Comparison of ENCODE assay signal across 18 cellular contexts in genomic region chr17:57276621-57277020, GRCh38. TPM values are rescaled to one million over a fixed set of nuclear protein-coding genes. Genes with fewer than 3 reads are reported as not detected.
DNase-seq lines count a peak whose midpoint lies in the region; ATAC-seq and TF ChIP-seq lines count a peak whose summit lies in the region.
"Had no signal": no experiment of that assay in that cellular context is flagged by ENCODE, and none has a peak within 500 bp of the region (broad histone marks: within the 10 kb centered on the region; RNA-seq: fewer than 3 reads in every experiment).

No MANE protein-coding gene starts in this region.

- H3K27ac Mint-ChIP-seq in activated CD4-positive, alpha-beta memory T cell treated with anti-CD3 and anti-CD28 coated beads, Interleukin-2, amount 10 ng/mL, durations not matched to agents 7 days and 5 days = peak overlapping the region; percentile 42
- no peak overlapping the region for H3K27ac Mint-ChIP-seq in activated CD4-positive, alpha-beta memory T cell treated with anti-CD3 and anti-CD28 coated beads for 36 hours
- H3K27ac Mint-ChIP-seq in Caco-2 (ENCODE audit: unreplicated experiment) = peak overlapping the region; percentile 38
- no peak overlapping the region for H3K27ac Mint-ChIP-seq in natural killer cell treated with Interleukin-12 subunit alpha and Interleukin-12 subunit beta and Interleukin-15 and Interleukin-18, amount 100 ng/mL, for 72 hours
- H3K27ac Mint-ChIP-seq: GM23338 had no signal

- H3K4me1 ChIP-seq in Caco-2 (peaks cover 10% of the 10 kb centered on the region), gastrocnemius medialis (peaks cover 50 to 54% of the 10 kb centered on the region in 2 donors)

- peaks cover 2% of the 10 kb centered on the region for H3K36me3 ChIP-seq in Caco-2 (ENCODE audit: control insufficient read depth, insufficient read depth, low read length)
- peaks cover 0 to 8% of the 10 kb centered on the region in 2 donors for H3K36me3 ChIP-seq in gastrocnemius medialis

- H3K4me3 ChIP-seq in Caco-2 (ENCODE audit: low read depth, low read length) = no peak overlapping the region
- no peak overlapping the region for H3K4me3 ChIP-seq in gastrocnemius medialis
- H3K4me3 ChIP-seq: BLaER1, GM12878, GM23338 had no signal

- H3K4me3 Mint-ChIP-seq in activated CD4-positive, alpha-beta memory T cell treated with anti-CD3 and anti-CD28 coated beads, Interleukin-2, amount 10 ng/mL, durations not matched to agents 7 days and 5 days = no peak overlapping the region
- H3K4me3 Mint-ChIP-seq in activated CD4-positive, alpha-beta memory T cell treated with anti-CD3 and anti-CD28 coated beads for 36 hours = no peak overlapping the region
- no peak overlapping the region for H3K4me3 Mint-ChIP-seq in Caco-2 (ENCODE audit: unreplicated experiment)
- H3K4me3 Mint-ChIP-seq in natural killer cell treated with Interleukin-12 subunit alpha and Interleukin-12 subunit beta and Interleukin-15 and Interleukin-18, amount 100 ng/mL, for 72 hours = no peak overlapping the region
- H3K4me3 Mint-ChIP-seq: CD8-positive, alpha-beta memory T cell; GM23338 had no signal

- no peak for TF ChIP-seq POLR2A in gastrocnemius medialis (IDR thresholded peaks at IDR 0.05)

- peaks cover 76% of the 10 kb centered on the region for H3K36me3 Mint-ChIP-seq in activated CD4-positive, alpha-beta memory T cell treated with anti-CD3 and anti-CD28 coated beads, Interleukin-2, amount 10 ng/mL, durations not matched to agents 7 days and 5 days (ENCODE audit: low read depth)
- H3K36me3 Mint-ChIP-seq in activated CD4-positive, alpha-beta memory T cell treated with anti-CD3 and anti-CD28 coated beads for 36 hours = peaks cover 46% of the 10 kb centered on the region
- H3K36me3 Mint-ChIP-seq in Caco-2 (ENCODE audit: insufficient read depth, unreplicated experiment) = peaks cover 83% of the 10 kb centered on the region
- H3K36me3 Mint-ChIP-seq in natural killer cell treated with Interleukin-12 subunit alpha and Interleukin-12 subunit beta and Interleukin-15 and Interleukin-18, amount 100 ng/mL, for 72 hours = peaks cover 5% of the 10 kb centered on the region

- no peaks in the 10 kb centered on the region for H3K27me3 Mint-ChIP-seq in activated CD4-positive, alpha-beta memory T cell treated with anti-CD3 and anti-CD28 coated beads, Interleukin-2, amount 10 ng/mL, durations not matched to agents 7 days and 5 days
- no peaks in the 10 kb centered on the region for H3K27me3 Mint-ChIP-seq in activated CD4-positive, alpha-beta memory T cell treated with anti-CD3 and anti-CD28 coated beads for 36 hours
- H3K27me3 Mint-ChIP-seq in Caco-2 (ENCODE audit: insufficient read depth, unreplicated experiment) = no peaks in the 10 kb centered on the region
- no peaks in the 10 kb centered on the region for H3K27me3 Mint-ChIP-seq in natural killer cell treated with Interleukin-12 subunit alpha and Interleukin-12 subunit beta and Interleukin-15 and Interleukin-18, amount 100 ng/mL, for 72 hours
- H3K27me3 Mint-ChIP-seq: CD8-positive, alpha-beta memory T cell had no signal

- CTCF ChIA-PET in activated CD4-positive, alpha-beta memory T cell treated with anti-CD3 and anti-CD28 coated beads, Interleukin-2, amount 10 ng/mL, durations not matched to agents 7 days and 5 days (lab: Charles Lee) = no interaction called here
- CTCF ChIA-PET in activated CD4-positive, alpha-beta memory T cell treated with anti-CD3 and anti-CD28 coated beads for 36 hours (lab: Charles Lee) = interaction anchor here (0.9 to 1.3 kb wide), 2 partner anchors 33 to 464 kb away, joined by 3 to 5 read pairs; no protein-coding TSS in a partner anchor
- CTCF ChIA-PET in Caco-2 (lab: Charles Lee) = no interaction called here

- H3K27me3 ChIP-seq in Caco-2 (replicated peaks; ENCODE audit: control insufficient read depth, insufficient read depth, low read length) (no peaks in the 10 kb centered on the region), gastrocnemius medialis (no peaks in the 10 kb centered on the region)
- H3K27me3 ChIP-seq: BLaER1 had no signal

- BruUV-seq in Caco-2 (replicated peaks; lab: Mats Ljungman, UMichigan) = no TSS peak

- intact Hi-C loops in activated CD4-positive, alpha-beta memory T cell treated with anti-CD3 and anti-CD28 coated beads for 36 hours (cut with micrococcal nuclease) = no loop called here
- intact Hi-C loops in Caco-2 (cut with micrococcal nuclease; ENCODE audit: unreplicated experiment) (no loop called here), gastrocnemius medialis (cut with DNase I; ENCODE audit: low total_unique reads) (no loop called here)

- in situ Hi-C loops in gastrocnemius medialis (cut with MboI; ENCODE audit: low sequenced_read_pairs in 4 of 4) = no loop called here

- H3K9me3 ChIP-seq in Caco-2 (no peaks in the 10 kb centered on the region), gastrocnemius medialis (no peaks in the 10 kb centered on the region)
- H3K9me3 ChIP-seq: BLaER1 had no signal

- no peaks in the 10 kb centered on the region for H3K9me3 Mint-ChIP-seq in activated CD4-positive, alpha-beta memory T cell treated with anti-CD3 and anti-CD28 coated beads, Interleukin-2, amount 10 ng/mL, durations not matched to agents 7 days and 5 days
- no peaks in the 10 kb centered on the region for H3K9me3 Mint-ChIP-seq in activated CD4-positive, alpha-beta memory T cell treated with anti-CD3 and anti-CD28 coated beads for 36 hours
- H3K9me3 Mint-ChIP-seq in Caco-2 (ENCODE audit: unreplicated experiment) = no peaks in the 10 kb centered on the region
- H3K9me3 Mint-ChIP-seq in natural killer cell treated with Interleukin-12 subunit alpha and Interleukin-12 subunit beta and Interleukin-15 and Interleukin-18, amount 100 ng/mL, for 72 hours = no peaks in the 10 kb centered on the region
- H3K9me3 Mint-ChIP-seq: CD8-positive, alpha-beta memory T cell; GM23338 had no signal

- peak; percentile 28 to 56 for ATAC-seq in gastrocnemius medialis
- ATAC-seq in natural killer cell treated with Interleukin-12 subunit alpha and Interleukin-12 subunit beta and Interleukin-15 and Interleukin-18, amount 100 ng/mL, for 72 hours = no peak
- ATAC-seq: GM12878, GM23338, HCT116 had no signal

- H3K27ac ChIP-seq in cingulate gyrus (ENCODE audit: low read depth, low read length) = peak overlapping the region; percentile 62
- H3K27ac ChIP-seq in gastrocnemius medialis = peak overlapping the region in 3 of 4 donors; percentile 20 to 45 (median 34)
- H3K27ac ChIP-seq: BLaER1 had no signal

- TF ChIP-seq CTCF in Caco-2 (IDR thresholded peaks at IDR 0.05; ENCODE audit: insufficient read depth in 1 of 2, low read depth in 1 of 2, low read length in 1 of 2, severe bottlenecking in 1 of 2, unreplicated experiment in 1 of 2) (no peak), gastrocnemius medialis (IDR thresholded peaks at IDR 0.05 in 4 of 5, conservative IDR thresholded peaks at IDR 0.05 in 1 of 5) (no peak)

- DNase-seq in activated CD4-positive, alpha-beta memory T cell treated with anti-CD3 and anti-CD28 coated beads, Interleukin-2, amount 10 ng/mL, durations not matched to agents 7 days and 5 days = no peak
- no peak for DNase-seq in activated CD4-positive, alpha-beta memory T cell treated with anti-CD3 and anti-CD28 coated beads for 36 hours
- DNase-seq in Caco-2 (no peak), gastrocnemius medialis (no peak), cerebellar cortex (ENCODE audit: low spot score) (no peak)
- DNase-seq in natural killer cell treated with Interleukin-12 subunit alpha and Interleukin-12 subunit beta and Interleukin-15 and Interleukin-18, amount 100 ng/mL, for 72 hours (ENCODE audit: low spot score) = no peak
- DNase-seq in stimulated activated CD4-positive, alpha-beta T cell treated with anti-CD3 and anti-CD28 coated beads, Interleukin-4, amount 100 ng/mL, for 4 hours = no peak
- DNase-seq: CD8-positive, alpha-beta memory T cell; GDM1; NCI-H187; NCI-H226; NCI-H524 treated with DMSO at 0.1 percent for 48 hours; OCI-M1 had no signal

- POLR2A ChIA-PET in activated CD4-positive, alpha-beta memory T cell treated with anti-CD3 and anti-CD28 coated beads, Interleukin-2, amount 10 ng/mL, durations not matched to agents 7 days and 5 days (lab: Charles Lee) = interaction anchor here (1.3 kb wide), 1 partner anchor 19 kb away, joined by 3 read pairs; no protein-coding TSS in a partner anchor
- POLR2A ChIA-PET in activated CD4-positive, alpha-beta memory T cell treated with anti-CD3 and anti-CD28 coated beads for 36 hours (lab: Charles Lee) = no interaction called here
- POLR2A ChIA-PET in Caco-2 (lab: Charles Lee) = no interaction called here

- H3K4me1 Mint-ChIP-seq in activated CD4-positive, alpha-beta memory T cell treated with anti-CD3 and anti-CD28 coated beads, Interleukin-2, amount 10 ng/mL, durations not matched to agents 7 days and 5 days = peaks cover 74% of the 10 kb centered on the region
- H3K4me1 Mint-ChIP-seq in activated CD4-positive, alpha-beta memory T cell treated with anti-CD3 and anti-CD28 coated beads for 36 hours (ENCODE audit: low read depth) = peaks cover 63% of the 10 kb centered on the region
- peaks cover 39% of the 10 kb centered on the region for H3K4me1 Mint-ChIP-seq in Caco-2 (ENCODE audit: low read depth, unreplicated experiment)
- H3K4me1 Mint-ChIP-seq in natural killer cell treated with Interleukin-12 subunit alpha and Interleukin-12 subunit beta and Interleukin-15 and Interleukin-18, amount 100 ng/mL, for 72 hours (ENCODE audit: low read depth in 2 of 2) = peaks cover 19 to 22% of the 10 kb centered on the region in 2 donors

RNA-seq across cellular contexts. Expression of gene MSI2, which starts 20.3 kb away (rescaled TPM):
- 100 to 1,000 TPM; 107 to 111 TPM for total RNA-seq in activated CD4-positive, alpha-beta memory T cell treated with anti-CD3 and anti-CD28 coated beads, Interleukin-2, amount 10 ng/mL, durations not matched to agents 7 days and 5 days
- 10 to 100 TPM; 65.7 to 71.9 TPM for total RNA-seq in activated CD4-positive, alpha-beta memory T cell treated with anti-CD3 and anti-CD28 coated beads for 36 hours
- total RNA-seq in Caco-2 (2022) = 174 and 185 TPM in 2 replicates
- 10 to 100 TPM; 33.1 to 66.2 (median 48.5) TPM for total RNA-seq in gastrocnemius medialis
- 100 to 1,000 TPM in 1 of 2 donors, 10 to 100 TPM in 1; 51.3 to 126 TPM for total RNA-seq in natural killer cell treated with Interleukin-12 subunit alpha and Interleukin-12 subunit beta and Interleukin-15 and Interleukin-18, amount 100 ng/mL, for 72 hours

Comparison
In these comparisons a context has a peak if more than half of its experiments do, and no peak if none do; other contexts are left out.
1. H3K27ac Mint-ChIP-seq: peak in activated CD4-positive, alpha-beta memory T cell treated with anti-CD3 and anti-CD28 coated beads, Interleukin-2, amount 10 ng/mL, durations not matched to agents 7 days and 5 days (single experiment) and Caco-2 (single experiment); none in activated CD4-positive, alpha-beta memory T cell treated with anti-CD3 and anti-CD28 coated beads for 36 hours (single experiment) and natural killer cell treated with Interleukin-12 subunit alpha and Interleukin-12 subunit beta and Interleukin-15 and Interleukin-18, amount 100 ng/mL, for 72 hours (0 of 2).
2. ATAC-seq: peak in gastrocnemius medialis (2 of 2); none in natural killer cell treated with Interleukin-12 subunit alpha and Interleukin-12 subunit beta and Interleukin-15 and Interleukin-18, amount 100 ng/mL, for 72 hours (0 of 2).